2 cellular contexts compared by ENCODE assay signal in genomic region chr2:239388236-239389151, GRCh38.
TF ChIP-seq lines count a peak whose summit lies in the region.

No MANE protein-coding gene starts in this region.

TF ChIP-seq in SK-N-SH, 30 proteins besides CTCF, POLR2A, EP300 and RAD21 (continued from another document):
- TF ChIP-seq, protein P1, sequence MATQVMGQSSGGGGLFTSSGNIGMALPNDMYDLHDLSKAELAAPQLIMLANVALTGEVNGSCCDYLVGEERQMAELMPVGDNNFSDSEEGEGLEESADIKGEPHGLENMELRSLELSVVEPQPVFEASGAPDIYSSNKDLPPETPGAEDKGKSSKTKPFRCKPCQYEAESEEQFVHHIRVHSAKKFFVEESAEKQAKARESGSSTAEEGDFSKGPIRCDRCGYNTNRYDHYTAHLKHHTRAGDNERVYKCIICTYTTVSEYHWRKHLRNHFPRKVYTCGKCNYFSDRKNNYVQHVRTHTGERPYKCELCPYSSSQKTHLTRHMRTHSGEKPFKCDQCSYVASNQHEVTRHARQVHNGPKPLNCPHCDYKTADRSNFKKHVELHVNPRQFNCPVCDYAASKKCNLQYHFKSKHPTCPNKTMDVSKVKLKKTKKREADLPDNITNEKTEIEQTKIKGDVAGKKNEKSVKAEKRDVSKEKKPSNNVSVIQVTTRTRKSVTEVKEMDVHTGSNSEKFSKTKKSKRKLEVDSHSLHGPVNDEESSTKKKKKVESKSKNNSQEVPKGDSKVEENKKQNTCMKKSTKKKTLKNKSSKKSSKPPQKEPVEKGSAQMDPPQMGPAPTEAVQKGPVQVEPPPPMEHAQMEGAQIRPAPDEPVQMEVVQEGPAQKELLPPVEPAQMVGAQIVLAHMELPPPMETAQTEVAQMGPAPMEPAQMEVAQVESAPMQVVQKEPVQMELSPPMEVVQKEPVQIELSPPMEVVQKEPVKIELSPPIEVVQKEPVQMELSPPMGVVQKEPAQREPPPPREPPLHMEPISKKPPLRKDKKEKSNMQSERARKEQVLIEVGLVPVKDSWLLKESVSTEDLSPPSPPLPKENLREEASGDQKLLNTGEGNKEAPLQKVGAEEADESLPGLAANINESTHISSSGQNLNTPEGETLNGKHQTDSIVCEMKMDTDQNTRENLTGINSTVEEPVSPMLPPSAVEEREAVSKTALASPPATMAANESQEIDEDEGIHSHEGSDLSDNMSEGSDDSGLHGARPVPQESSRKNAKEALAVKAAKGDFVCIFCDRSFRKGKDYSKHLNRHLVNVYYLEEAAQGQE (IDR thresholded peaks at IDR 0.05; ENCODE audit: low read depth, low read length): no peak
- TF ChIP-seq RCOR1 (IDR thresholded peaks at IDR 0.05; ENCODE audit: low read length) (no peak), MXI1 (IDR thresholded peaks at IDR 0.05; ENCODE audit: low read depth, low read length) (no peak), TCF12 (IDR thresholded peaks at IDR 0.05) (no peak), TAF1 (IDR thresholded peaks at IDR 0.05; ENCODE audit: borderline replicate concordance, low read depth, low read length) (no peak), FOXJ3 (CRISPR knock-in tag; IDR thresholded peaks at IDR 0.05) (no peak), GABPA (IDR thresholded peaks at IDR 0.05; ENCODE audit: low read depth) (no peak), NFIC (IDR thresholded peaks at IDR 0.05; ENCODE audit: borderline replicate concordance) (no peak), IRF3 (IDR thresholded peaks at IDR 0.05; ENCODE audit: low read depth, low read length) (no peak), EZH2phosphoT487 (IDR thresholded peaks at IDR 0.05; ENCODE audit: borderline replicate concordance, low read depth) (no peak)
- TF ChIP-seq, protein P2, sequence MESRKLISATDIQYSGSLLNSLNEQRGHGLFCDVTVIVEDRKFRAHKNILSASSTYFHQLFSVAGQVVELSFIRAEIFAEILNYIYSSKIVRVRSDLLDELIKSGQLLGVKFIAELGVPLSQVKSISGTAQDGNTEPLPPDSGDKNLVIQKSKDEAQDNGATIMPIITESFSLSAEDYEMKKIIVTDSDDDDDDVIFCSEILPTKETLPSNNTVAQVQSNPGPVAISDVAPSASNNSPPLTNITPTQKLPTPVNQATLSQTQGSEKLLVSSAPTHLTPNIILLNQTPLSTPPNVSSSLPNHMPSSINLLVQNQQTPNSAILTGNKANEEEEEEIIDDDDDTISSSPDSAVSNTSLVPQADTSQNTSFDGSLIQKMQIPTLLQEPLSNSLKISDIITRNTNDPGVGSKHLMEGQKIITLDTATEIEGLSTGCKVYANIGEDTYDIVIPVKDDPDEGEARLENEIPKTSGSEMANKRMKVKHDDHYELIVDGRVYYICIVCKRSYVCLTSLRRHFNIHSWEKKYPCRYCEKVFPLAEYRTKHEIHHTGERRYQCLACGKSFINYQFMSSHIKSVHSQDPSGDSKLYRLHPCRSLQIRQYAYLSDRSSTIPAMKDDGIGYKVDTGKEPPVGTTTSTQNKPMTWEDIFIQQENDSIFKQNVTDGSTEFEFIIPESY (IDR thresholded peaks at IDR 0.05; ENCODE audit: borderline replicate concordance, low read depth): no peak

TF ChIP-seq in SK-N-SH treated with all-trans-retinoic acid at 6 μM for 48 hours, 23 proteins besides CTCF, POLR2A, EP300 and RAD21 (continued from another document):
- TF ChIP-seq, protein P3, sequence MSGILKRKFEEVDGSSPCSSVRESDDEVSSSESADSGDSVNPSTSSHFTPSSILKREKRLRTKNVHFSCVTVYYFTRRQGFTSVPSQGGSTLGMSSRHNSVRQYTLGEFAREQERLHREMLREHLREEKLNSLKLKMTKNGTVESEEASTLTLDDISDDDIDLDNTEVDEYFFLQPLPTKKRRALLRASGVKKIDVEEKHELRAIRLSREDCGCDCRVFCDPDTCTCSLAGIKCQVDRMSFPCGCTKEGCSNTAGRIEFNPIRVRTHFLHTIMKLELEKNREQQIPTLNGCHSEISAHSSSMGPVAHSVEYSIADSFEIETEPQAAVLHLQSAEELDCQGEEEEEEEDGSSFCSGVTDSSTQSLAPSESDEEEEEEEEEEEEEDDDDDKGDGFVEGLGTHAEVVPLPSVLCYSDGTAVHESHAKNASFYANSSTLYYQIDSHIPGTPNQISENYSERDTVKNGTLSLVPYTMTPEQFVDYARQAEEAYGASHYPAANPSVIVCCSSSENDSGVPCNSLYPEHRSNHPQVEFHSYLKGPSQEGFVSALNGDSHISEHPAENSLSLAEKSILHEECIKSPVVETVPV (CRISPR knock-in tag; IDR thresholded peaks at IDR 0.05): no peak
